In genomic region chr22:41596776-41597634, GRCh38 we compare ENCODE assay signal across 8 cellular contexts. TPM values are rescaled to one million over a fixed set of nuclear protein-coding genes. Genes with fewer than 3 reads are reported as not detected.
DNase-seq lines count a peak whose midpoint lies in the region; ATAC-seq lines count a peak whose summit lies in the region.

No MANE protein-coding gene starts in this region.

- CTCF ChIA-PET in activated CD4-positive, alpha-beta memory T cell treated with anti-CD3 and anti-CD28 coated beads for 36 hours (lab: Charles Lee): interaction anchor here (0.6 to 2.1 kb wide), 5 partner anchors 29 to 193 kb away, joined by 3 to 7 read pairs (median 3); partner anchors contain the start of gene POLR3H

- H3K27ac Mint-ChIP-seq in activated CD4-positive, alpha-beta memory T cell treated with anti-CD3 and anti-CD28 coated beads for 36 hours: no peak overlapping the region
- no peak overlapping the region for H3K27ac Mint-ChIP-seq in natural killer cell treated with Interleukin-12 subunit alpha and Interleukin-12 subunit beta and Interleukin-15 and Interleukin-18, amount 100 ng/mL, for 72 hours

- no peaks in the 10 kb centered on the region for H3K27me3 Mint-ChIP-seq in activated CD4-positive, alpha-beta memory T cell treated with anti-CD3 and anti-CD28 coated beads for 36 hours
- H3K27me3 Mint-ChIP-seq in natural killer cell treated with Interleukin-12 subunit alpha and Interleukin-12 subunit beta and Interleukin-15 and Interleukin-18, amount 100 ng/mL, for 72 hours: peaks cover 0 to 6% of the 10 kb centered on the region in 2 donors

- peaks cover 36% of the 10 kb centered on the region for H3K36me3 Mint-ChIP-seq in activated CD4-positive, alpha-beta memory T cell treated with anti-CD3 and anti-CD28 coated beads for 36 hours
- H3K36me3 Mint-ChIP-seq in natural killer cell treated with Interleukin-12 subunit alpha and Interleukin-12 subunit beta and Interleukin-15 and Interleukin-18, amount 100 ng/mL, for 72 hours: peaks cover 6% of the 10 kb centered on the region

- no peak overlapping the region for H3K4me3 Mint-ChIP-seq in activated CD4-positive, alpha-beta memory T cell treated with anti-CD3 and anti-CD28 coated beads for 36 hours
- no peak overlapping the region for H3K4me3 Mint-ChIP-seq in natural killer cell treated with Interleukin-12 subunit alpha and Interleukin-12 subunit beta and Interleukin-15 and Interleukin-18, amount 100 ng/mL, for 72 hours

- H3K4me1 Mint-ChIP-seq in activated CD4-positive, alpha-beta memory T cell treated with anti-CD3 and anti-CD28 coated beads for 36 hours (ENCODE audit: low read depth): no peaks in the 10 kb centered on the region
- H3K4me1 Mint-ChIP-seq in natural killer cell treated with Interleukin-12 subunit alpha and Interleukin-12 subunit beta and Interleukin-15 and Interleukin-18, amount 100 ng/mL, for 72 hours (ENCODE audit: low read depth in 2 of 2): peaks cover 0 to 3% of the 10 kb centered on the region in 2 donors

- DNase-seq in activated effector memory CD4-positive, alpha-beta T cell treated with anti-CD3 and anti-CD28 coated beads, Interleukin-2, amount 50 U/mL, for 16 hours: peak; percentile 74
- no peak for DNase-seq in activated effector memory CD4-positive, alpha-beta T cell treated with Interleukin-2 at 50 U/mL for 16 hours
- DNase-seq in NCI-H1105 treated with DMSO at 0.1 percent for 48 hours (lab: John Stamatoyannopoulos, UW) (peak; percentile 66), fibroblast of gingiva (ENCODE audit: low read depth) (peak; percentile 50)
- peak; percentile 55 for DNase-seq in activated CD4-positive, alpha-beta memory T cell treated with anti-CD3 and anti-CD28 coated beads for 36 hours
- no peak for DNase-seq in natural killer cell treated with Interleukin-12 subunit alpha and Interleukin-12 subunit beta and Interleukin-15 and Interleukin-18, amount 100 ng/mL, for 72 hours (ENCODE audit: low spot score)

- intact Hi-C loops in activated CD4-positive, alpha-beta memory T cell treated with anti-CD3 and anti-CD28 coated beads for 36 hours (cut with micrococcal nuclease): no loop called here

- no peaks in the 10 kb centered on the region for H3K9me3 Mint-ChIP-seq in activated CD4-positive, alpha-beta memory T cell treated with anti-CD3 and anti-CD28 coated beads for 36 hours
- no peaks in the 10 kb centered on the region for H3K9me3 Mint-ChIP-seq in natural killer cell treated with Interleukin-12 subunit alpha and Interleukin-12 subunit beta and Interleukin-15 and Interleukin-18, amount 100 ng/mL, for 72 hours

- peak; percentile 59 to 70 for ATAC-seq in natural killer cell treated with Interleukin-12 subunit alpha and Interleukin-12 subunit beta and Interleukin-15 and Interleukin-18, amount 100 ng/mL, for 72 hours
- ATAC-seq in HG02970 (IDR thresholded peaks at IDR 0.05; ENCODE audit: low FRiP score, unreplicated experiment): no peak
- no peak for ATAC-seq in GM19324 (IDR thresholded peaks at IDR 0.05; ENCODE audit: low FRiP score, unreplicated experiment)

- POLR2A ChIA-PET in activated CD4-positive, alpha-beta memory T cell treated with anti-CD3 and anti-CD28 coated beads for 36 hours (lab: Charles Lee): no interaction called here

RNA-seq across cellular contexts. Expression of gene PMM1, which starts 7.4 kb away (rescaled TPM):
- total RNA-seq in activated CD4-positive, alpha-beta memory T cell treated with anti-CD3 and anti-CD28 coated beads for 36 hours: 10 to 100 TPM; 45.1 to 46.4 TPM
- 10 to 100 TPM; 33.3 to 50.3 TPM for total RNA-seq in natural killer cell treated with Interleukin-12 subunit alpha and Interleukin-12 subunit beta and Interleukin-15 and Interleukin-18, amount 100 ng/mL, for 72 hours

RNA-seq across cellular contexts. Expression of gene DESI1, which starts 23.8 kb away (rescaled TPM):
- 10 to 100 TPM; 55.5 to 57.9 TPM for total RNA-seq in activated CD4-positive, alpha-beta memory T cell treated with anti-CD3 and anti-CD28 coated beads for 36 hours
- 100 to 1,000 TPM in 1 of 2 donors, 10 to 100 TPM in 1; 54.2 to 120 TPM for total RNA-seq in natural killer cell treated with Interleukin-12 subunit alpha and Interleukin-12 subunit beta and Interleukin-15 and Interleukin-18, amount 100 ng/mL, for 72 hours

RNA-seq across cellular contexts. Expression of gene XRCC6, which starts 24.1 kb away (rescaled TPM):
- 100 to 1,000 TPM; 403 to 409 TPM for total RNA-seq in activated CD4-positive, alpha-beta memory T cell treated with anti-CD3 and anti-CD28 coated beads for 36 hours
- 100 to 1,000 TPM; 276 to 305 TPM for total RNA-seq in natural killer cell treated with Interleukin-12 subunit alpha and Interleukin-12 subunit beta and Interleukin-15 and Interleukin-18, amount 100 ng/mL, for 72 hours

RNA-seq across cellular contexts. Expression of gene CSDC2, which starts 36.2 kb away (rescaled TPM):
- total RNA-seq in activated CD4-positive, alpha-beta memory T cell treated with anti-CD3 and anti-CD28 coated beads for 36 hours: not detected
- total RNA-seq in natural killer cell treated with Interleukin-12 subunit alpha and Interleukin-12 subunit beta and Interleukin-15 and Interleukin-18, amount 100 ng/mL, for 72 hours: not detected

RNA-seq across cellular contexts. Expression of gene POLR3H, which starts 52.7 kb away (rescaled TPM):
- 10 to 100 TPM; 23.3 to 23.8 TPM for total RNA-seq in activated CD4-positive, alpha-beta memory T cell treated with anti-CD3 and anti-CD28 coated beads for 36 hours
- total RNA-seq in natural killer cell treated with Interleukin-12 subunit alpha and Interleukin-12 subunit beta and Interleukin-15 and Interleukin-18, amount 100 ng/mL, for 72 hours: 10 to 100 TPM; 42.5 to 84.0 TPM

Comparison
In these comparisons a context has a peak if more than half of its experiments do, and no peak if none do; other contexts are left out.
1. DNase-seq: peak in activated effector memory CD4-positive, alpha-beta T cell treated with anti-CD3 and anti-CD28 coated beads, Interleukin-2, amount 50 U/mL, for 16 hours (single experiment), NCI-H1105 treated with DMSO at 0.1 percent for 48 hours (single experiment), activated CD4-positive, alpha-beta memory T cell treated with anti-CD3 and anti-CD28 coated beads for 36 hours (single experiment) and fibroblast of gingiva (single experiment); none in activated effector memory CD4-positive, alpha-beta T cell treated with Interleukin-2 at 50 U/mL for 16 hours (single experiment) and natural killer cell treated with Interleukin-12 subunit alpha and Interleukin-12 subunit beta and Interleukin-15 and Interleukin-18, amount 100 ng/mL, for 72 hours (single experiment).
2. ATAC-seq: peak in natural killer cell treated with Interleukin-12 subunit alpha and Interleukin-12 subunit beta and Interleukin-15 and Interleukin-18, amount 100 ng/mL, for 72 hours (2 of 2); none in HG02970 (single experiment) and GM19324 (single experiment).